Comparison of ENCODE assay signal across 14 cellular contexts in the genomic region with DNA sequence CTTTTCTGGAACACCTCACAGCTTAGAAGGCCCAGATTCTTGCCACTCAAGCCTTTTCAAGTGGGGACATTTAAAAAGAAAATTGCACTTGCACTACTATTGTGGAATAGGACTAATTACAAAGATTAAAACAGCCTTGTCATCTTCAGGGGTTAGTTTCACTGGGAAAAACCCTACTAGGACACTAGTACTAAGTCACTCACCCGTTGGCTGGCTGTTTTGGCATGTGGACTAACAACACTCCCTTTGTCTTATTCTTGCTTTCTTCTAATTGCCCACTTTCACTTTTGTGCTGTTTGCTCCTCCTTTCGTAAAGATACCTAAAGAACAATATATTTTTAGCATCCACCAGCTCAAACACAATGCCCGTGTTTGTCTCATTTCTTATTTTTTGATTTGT.
"Had no signal": no experiment of that assay in that cellular context is flagged by ENCODE, and none has a peak within 500 bp of the region (broad histone marks: within the 10 kb centered on the region; RNA-seq: fewer than 3 reads in every experiment).

No MANE protein-coding gene starts in this region.

- H3K9me3 ChIP-seq: adrenal gland, gastroesophageal sphincter, left lung, ovary, stomach, vagina had no signal

- H3K36me3 ChIP-seq: adrenal gland, gastroesophageal sphincter, left lung, ovary, stomach, vagina had no signal

- H3K4me1 ChIP-seq: adrenal gland, gastroesophageal sphincter, left lung, stomach, vagina had no signal

- H3K27me3 ChIP-seq: adrenal gland, gastroesophageal sphincter, left lung, ovary, stomach, vagina had no signal

- DNase-seq: activated CD4-positive, alpha-beta T cell treated with anti-CD3 and anti-CD28 coated beads, Interleukin-2, amount 10 ng/mL, durations not matched to agents 7 days and 5 days; activated CD8-positive, alpha-beta memory T cell treated with anti-CD3 and anti-CD28 coated beads for 24 hours; activated naive CD4-positive, alpha-beta T cell treated with anti-CD3 and anti-CD28 coated beads, Interleukin-2, amount 50 U/mL, for 16 hours; activated T-cell treated with anti-CD3 and anti-CD28 coated beads for 4 hours; adrenal gland; caudate nucleus; cortex of kidney; effector CD8-positive, alpha-beta T cell; left lung; ovary; retina; stomach had no signal

- H3K27ac ChIP-seq: adrenal gland, gastroesophageal sphincter, left lung, ovary, stomach, vagina had no signal

- ATAC-seq: gastroesophageal sphincter, left lung had no signal

- H3K4me3 ChIP-seq: adrenal gland, gastroesophageal sphincter, left lung, ovary, stomach, vagina had no signal
